Comparison of ENCODE assay signal across 1 cellular context in genomic region chr6:4021133-4021861, GRCh38.
TF ChIP-seq lines count a peak whose summit lies in the region.

No MANE protein-coding gene starts in this region.

TF ChIP-seq in HepG2, 621 proteins besides CTCF, POLR2A, EP300 and RAD21 (continued from another document and continues in another):
- TF ChIP-seq, protein P1, sequence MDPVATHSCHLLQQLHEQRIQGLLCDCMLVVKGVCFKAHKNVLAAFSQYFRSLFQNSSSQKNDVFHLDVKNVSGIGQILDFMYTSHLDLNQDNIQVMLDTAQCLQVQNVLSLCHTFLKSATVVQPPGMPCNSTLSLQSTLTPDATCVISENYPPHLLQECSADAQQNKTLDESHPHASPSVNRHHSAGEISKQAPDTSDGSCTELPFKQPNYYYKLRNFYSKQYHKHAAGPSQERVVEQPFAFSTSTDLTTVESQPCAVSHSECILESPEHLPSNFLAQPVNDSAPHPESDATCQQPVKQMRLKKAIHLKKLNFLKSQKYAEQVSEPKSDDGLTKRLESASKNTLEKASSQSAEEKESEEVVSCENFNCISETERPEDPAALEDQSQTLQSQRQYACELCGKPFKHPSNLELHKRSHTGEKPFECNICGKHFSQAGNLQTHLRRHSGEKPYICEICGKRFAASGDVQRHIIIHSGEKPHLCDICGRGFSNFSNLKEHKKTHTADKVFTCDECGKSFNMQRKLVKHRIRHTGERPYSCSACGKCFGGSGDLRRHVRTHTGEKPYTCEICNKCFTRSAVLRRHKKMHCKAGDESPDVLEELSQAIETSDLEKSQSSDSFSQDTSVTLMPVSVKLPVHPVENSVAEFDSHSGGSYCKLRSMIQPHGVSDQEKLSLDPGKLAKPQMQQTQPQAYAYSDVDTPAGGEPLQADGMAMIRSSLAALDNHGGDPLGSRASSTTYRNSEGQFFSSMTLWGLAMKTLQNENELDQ (CRISPR knock-in tag; IDR thresholded peaks at IDR 0.05; ENCODE audit: borderline replicate concordance): no peak
- TF ChIP-seq ZC3H13 (CRISPR knock-in tag; IDR thresholded peaks at IDR 0.05): peak; percentile 84
- TF ChIP-seq ZNF547 (CRISPR knock-in tag; IDR thresholded peaks at IDR 0.05): peak; percentile 87
- peak; percentile 95 for TF ChIP-seq GABPB1 (CRISPR knock-in tag; IDR thresholded peaks at IDR 0.05)
- no peak for TF ChIP-seq ZNF121 (CRISPR knock-in tag; IDR thresholded peaks at IDR 0.05)
- peak; percentile 6; the same call in 1 of the 2 replicates for TF ChIP-seq ZNF652 (CRISPR knock-in tag; IDR thresholded peaks at IDR 0.05; ENCODE audit: borderline replicate concordance, low read depth)
- TF ChIP-seq DNMT1 (CRISPR knock-in tag; IDR thresholded peaks at IDR 0.05): peak; percentile 69; the same call in 1 of the 2 replicates
- peak; percentile 58; the same call in 1 of the 2 replicates for TF ChIP-seq CBFB (CRISPR knock-in tag; IDR thresholded peaks at IDR 0.05)
- peak; percentile 93 for TF ChIP-seq ELF4 (CRISPR knock-in tag; IDR thresholded peaks at IDR 0.05; ENCODE audit: borderline replicate concordance)
- TF ChIP-seq, protein P2, sequence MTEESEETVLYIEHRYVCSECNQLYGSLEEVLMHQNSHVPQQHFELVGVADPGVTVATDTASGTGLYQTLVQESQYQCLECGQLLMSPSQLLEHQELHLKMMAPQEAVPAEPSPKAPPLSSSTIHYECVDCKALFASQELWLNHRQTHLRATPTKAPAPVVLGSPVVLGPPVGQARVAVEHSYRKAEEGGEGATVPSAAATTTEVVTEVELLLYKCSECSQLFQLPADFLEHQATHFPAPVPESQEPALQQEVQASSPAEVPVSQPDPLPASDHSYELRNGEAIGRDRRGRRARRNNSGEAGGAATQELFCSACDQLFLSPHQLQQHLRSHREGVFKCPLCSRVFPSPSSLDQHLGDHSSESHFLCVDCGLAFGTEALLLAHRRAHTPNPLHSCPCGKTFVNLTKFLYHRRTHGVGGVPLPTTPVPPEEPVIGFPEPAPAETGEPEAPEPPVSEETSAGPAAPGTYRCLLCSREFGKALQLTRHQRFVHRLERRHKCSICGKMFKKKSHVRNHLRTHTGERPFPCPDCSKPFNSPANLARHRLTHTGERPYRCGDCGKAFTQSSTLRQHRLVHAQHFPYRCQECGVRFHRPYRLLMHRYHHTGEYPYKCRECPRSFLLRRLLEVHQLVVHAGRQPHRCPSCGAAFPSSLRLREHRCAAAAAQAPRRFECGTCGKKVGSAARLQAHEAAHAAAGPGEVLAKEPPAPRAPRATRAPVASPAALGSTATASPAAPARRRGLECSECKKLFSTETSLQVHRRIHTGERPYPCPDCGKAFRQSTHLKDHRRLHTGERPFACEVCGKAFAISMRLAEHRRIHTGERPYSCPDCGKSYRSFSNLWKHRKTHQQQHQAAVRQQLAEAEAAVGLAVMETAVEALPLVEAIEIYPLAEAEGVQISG (CRISPR knock-in tag; IDR thresholded peaks at IDR 0.05): peak; percentile 89
- TF ChIP-seq SNRNP70 (IDR thresholded peaks at IDR 0.05; ENCODE audit: low read depth, low read length): no peak
- 0 out of 2 replicates have a peak, but pooled peaks have one; percentile 45 for TF ChIP-seq ZFP62 (CRISPR knock-in tag; IDR thresholded peaks at IDR 0.05)
- TF ChIP-seq ATF7-NPFF (CRISPR knock-in tag; IDR thresholded peaks at IDR 0.05; ENCODE audit: low read depth): peak; percentile 76
- peak; percentile 85; the same call in 1 of the 2 replicates for TF ChIP-seq RXRB (CRISPR knock-in tag; IDR thresholded peaks at IDR 0.05; ENCODE audit: borderline replicate concordance)
- TF ChIP-seq, protein P3, sequence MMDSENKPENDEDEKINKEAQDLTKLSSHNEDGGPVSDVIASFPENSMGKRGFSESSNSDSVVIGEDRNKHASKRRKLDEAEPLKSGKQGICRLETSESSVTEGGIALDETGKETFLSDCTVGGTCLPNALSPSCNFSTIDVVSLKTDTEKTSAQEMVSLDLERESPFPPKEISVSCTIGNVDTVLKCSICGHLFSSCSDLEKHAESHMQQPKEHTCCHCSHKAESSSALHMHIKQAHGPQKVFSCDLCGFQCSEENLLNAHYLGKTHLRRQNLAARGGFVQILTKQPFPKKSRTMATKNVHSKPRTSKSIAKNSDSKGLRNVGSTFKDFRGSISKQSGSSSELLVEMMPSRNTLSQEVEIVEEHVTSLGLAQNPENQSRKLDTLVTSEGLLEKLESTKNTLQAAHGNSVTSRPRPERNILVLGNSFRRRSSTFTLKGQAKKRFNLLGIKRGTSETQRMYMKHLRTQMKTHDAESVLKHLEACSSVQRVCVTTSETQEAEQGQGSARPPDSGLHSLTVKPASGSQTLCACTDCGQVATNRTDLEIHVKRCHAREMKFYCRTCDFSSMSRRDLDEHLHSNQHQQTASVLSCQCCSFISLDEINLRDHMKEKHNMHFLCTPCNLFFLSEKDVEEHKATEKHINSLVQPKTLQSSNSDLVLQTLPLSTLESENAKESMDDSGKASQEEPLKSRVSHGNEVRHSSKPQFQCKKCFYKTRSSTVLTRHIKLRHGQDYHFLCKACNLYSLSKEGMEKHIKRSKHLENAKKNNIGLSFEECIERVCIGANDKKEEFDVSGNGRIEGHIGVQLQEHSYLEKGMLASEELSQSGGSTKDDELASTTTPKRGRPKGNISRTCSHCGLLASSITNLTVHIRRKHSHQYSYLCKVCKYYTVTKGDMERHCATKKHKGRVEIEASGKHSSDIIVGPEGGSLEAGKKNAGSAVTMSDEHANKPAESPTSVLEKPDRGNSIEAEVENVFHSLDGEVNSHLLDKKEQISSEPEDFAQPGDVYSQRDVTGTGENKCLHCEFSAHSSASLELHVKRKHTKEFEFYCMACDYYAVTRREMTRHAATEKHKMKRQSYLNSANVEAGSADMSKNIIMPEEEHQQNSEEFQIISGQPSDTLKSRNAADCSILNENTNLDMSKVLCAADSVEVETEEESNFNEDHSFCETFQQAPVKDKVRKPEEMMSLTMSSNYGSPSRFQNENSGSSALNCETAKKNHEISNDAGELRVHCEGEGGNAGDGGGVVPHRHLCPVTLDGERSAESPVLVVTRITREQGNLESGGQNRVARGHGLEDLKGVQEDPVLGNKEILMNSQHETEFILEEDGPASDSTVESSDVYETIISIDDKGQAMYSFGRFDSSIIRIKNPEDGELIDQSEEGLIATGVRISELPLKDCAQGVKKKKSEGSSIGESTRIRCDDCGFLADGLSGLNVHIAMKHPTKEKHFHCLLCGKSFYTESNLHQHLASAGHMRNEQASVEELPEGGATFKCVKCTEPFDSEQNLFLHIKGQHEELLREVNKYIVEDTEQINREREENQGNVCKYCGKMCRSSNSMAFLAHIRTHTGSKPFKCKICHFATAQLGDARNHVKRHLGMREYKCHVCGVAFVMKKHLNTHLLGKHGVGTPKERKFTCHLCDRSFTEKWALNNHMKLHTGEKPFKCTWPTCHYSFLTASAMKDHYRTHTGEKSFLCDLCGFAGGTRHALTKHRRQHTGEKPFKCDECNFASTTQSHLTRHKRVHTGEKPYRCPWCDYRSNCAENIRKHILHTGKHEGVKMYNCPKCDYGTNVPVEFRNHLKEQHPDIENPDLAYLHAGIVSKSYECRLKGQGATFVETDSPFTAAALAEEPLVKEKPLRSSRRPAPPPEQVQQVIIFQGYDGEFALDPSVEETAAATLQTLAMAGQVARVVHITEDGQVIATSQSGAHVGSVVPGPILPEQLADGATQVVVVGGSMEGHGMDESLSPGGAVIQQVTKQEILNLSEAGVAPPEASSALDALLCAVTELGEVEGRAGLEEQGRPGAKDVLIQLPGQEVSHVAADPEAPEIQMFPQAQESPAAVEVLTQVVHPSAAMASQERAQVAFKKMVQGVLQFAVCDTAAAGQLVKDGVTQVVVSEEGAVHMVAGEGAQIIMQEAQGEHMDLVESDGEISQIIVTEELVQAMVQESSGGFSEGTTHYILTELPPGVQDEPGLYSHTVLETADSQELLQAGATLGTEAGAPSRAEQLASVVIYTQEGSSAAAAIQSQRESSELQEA (CRISPR knock-in tag; IDR thresholded peaks at IDR 0.05; ENCODE audit: not compliant biosample characterization): peak; percentile 92
- TF ChIP-seq SP140L (CRISPR knock-in tag; IDR thresholded peaks at IDR 0.05; ENCODE audit: borderline replicate concordance): no peak
- peak; percentile 78; the same call in 1 of the 2 replicates for TF ChIP-seq ZIK1 (CRISPR knock-in tag; IDR thresholded peaks at IDR 0.05; ENCODE audit: borderline replicate concordance, low read depth)
- TF ChIP-seq, protein P4, sequence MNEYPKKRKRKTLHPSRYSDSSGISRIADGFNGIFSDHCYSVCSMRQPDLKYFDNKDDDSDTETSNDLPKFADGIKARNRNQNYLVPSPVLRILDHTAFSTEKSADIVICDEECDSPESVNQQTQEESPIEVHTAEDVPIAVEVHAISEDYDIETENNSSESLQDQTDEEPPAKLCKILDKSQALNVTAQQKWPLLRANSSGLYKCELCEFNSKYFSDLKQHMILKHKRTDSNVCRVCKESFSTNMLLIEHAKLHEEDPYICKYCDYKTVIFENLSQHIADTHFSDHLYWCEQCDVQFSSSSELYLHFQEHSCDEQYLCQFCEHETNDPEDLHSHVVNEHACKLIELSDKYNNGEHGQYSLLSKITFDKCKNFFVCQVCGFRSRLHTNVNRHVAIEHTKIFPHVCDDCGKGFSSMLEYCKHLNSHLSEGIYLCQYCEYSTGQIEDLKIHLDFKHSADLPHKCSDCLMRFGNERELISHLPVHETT (CRISPR knock-in tag; conservative IDR thresholded peaks at IDR 0.05): peak; percentile 90
- no peak; the same call in 1 of the 2 replicates for TF ChIP-seq ZNF431 (CRISPR knock-in tag; IDR thresholded peaks at IDR 0.05; ENCODE audit: borderline replicate concordance, low read depth)
- TF ChIP-seq ZNF780A (CRISPR knock-in tag; IDR thresholded peaks at IDR 0.05): peak; percentile 83; the same call in 1 of the 2 replicates
- TF ChIP-seq, protein P5, sequence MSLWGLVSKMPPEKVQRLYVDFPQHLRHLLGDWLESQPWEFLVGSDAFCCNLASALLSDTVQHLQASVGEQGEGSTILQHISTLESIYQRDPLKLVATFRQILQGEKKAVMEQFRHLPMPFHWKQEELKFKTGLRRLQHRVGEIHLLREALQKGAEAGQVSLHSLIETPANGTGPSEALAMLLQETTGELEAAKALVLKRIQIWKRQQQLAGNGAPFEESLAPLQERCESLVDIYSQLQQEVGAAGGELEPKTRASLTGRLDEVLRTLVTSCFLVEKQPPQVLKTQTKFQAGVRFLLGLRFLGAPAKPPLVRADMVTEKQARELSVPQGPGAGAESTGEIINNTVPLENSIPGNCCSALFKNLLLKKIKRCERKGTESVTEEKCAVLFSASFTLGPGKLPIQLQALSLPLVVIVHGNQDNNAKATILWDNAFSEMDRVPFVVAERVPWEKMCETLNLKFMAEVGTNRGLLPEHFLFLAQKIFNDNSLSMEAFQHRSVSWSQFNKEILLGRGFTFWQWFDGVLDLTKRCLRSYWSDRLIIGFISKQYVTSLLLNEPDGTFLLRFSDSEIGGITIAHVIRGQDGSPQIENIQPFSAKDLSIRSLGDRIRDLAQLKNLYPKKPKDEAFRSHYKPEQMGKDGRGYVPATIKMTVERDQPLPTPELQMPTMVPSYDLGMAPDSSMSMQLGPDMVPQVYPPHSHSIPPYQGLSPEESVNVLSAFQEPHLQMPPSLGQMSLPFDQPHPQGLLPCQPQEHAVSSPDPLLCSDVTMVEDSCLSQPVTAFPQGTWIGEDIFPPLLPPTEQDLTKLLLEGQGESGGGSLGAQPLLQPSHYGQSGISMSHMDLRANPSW (CRISPR knock-in tag; IDR thresholded peaks at IDR 0.05; ENCODE audit: borderline replicate concordance): no peak
- TF ChIP-seq KDM1A (CRISPR knock-in tag; IDR thresholded peaks at IDR 0.05): no peak
- 0 out of 2 replicates have a peak, but pooled peaks have one; percentile 64 for TF ChIP-seq PLSCR1 (CRISPR knock-in tag; IDR thresholded peaks at IDR 0.05; ENCODE audit: borderline replicate concordance)
- TF ChIP-seq GATAD2A (CRISPR knock-in tag; IDR thresholded peaks at IDR 0.05): peak; percentile 67
- TF ChIP-seq ZGPAT (CRISPR knock-in tag; IDR thresholded peaks at IDR 0.05): peak; percentile 82; the same call in 1 of the 2 replicates
- TF ChIP-seq U2AF1 (optimal IDR thresholded peaks at IDR 0.05; ENCODE audit: low read depth, low read length): peak; percentile 19
- TF ChIP-seq SNAI1 (CRISPR knock-in tag; IDR thresholded peaks at IDR 0.05; ENCODE audit: borderline replicate concordance): no peak; the same call in 1 of the 2 replicates
- TF ChIP-seq, protein P6, sequence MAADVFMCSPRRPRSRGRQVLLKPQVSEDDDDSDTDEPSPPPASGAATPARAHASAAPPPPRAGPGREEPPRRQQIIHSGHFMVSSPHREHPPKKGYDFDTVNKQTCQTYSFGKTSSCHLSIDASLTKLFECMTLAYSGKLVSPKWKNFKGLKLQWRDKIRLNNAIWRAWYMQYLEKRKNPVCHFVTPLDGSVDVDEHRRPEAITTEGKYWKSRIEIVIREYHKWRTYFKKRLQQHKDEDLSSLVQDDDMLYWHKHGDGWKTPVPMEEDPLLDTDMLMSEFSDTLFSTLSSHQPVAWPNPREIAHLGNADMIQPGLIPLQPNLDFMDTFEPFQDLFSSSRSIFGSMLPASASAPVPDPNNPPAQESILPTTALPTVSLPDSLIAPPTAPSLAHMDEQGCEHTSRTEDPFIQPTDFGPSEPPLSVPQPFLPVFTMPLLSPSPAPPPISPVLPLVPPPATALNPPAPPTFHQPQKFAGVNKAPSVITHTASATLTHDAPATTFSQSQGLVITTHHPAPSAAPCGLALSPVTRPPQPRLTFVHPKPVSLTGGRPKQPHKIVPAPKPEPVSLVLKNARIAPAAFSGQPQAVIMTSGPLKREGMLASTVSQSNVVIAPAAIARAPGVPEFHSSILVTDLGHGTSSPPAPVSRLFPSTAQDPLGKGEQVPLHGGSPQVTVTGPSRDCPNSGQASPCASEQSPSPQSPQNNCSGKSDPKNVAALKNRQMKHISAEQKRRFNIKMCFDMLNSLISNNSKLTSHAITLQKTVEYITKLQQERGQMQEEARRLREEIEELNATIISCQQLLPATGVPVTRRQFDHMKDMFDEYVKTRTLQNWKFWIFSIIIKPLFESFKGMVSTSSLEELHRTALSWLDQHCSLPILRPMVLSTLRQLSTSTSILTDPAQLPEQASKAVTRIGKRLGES (CRISPR knock-in tag; IDR thresholded peaks at IDR 0.05; ENCODE audit: borderline replicate concordance): 0 out of 2 replicates have a peak, but pooled peaks have one; percentile 28
- TF ChIP-seq ATRX (CRISPR knock-in tag; IDR thresholded peaks at IDR 0.05; ENCODE audit: borderline replicate concordance): no peak
- peak; percentile 96 for TF ChIP-seq ELF3 (CRISPR knock-in tag; IDR thresholded peaks at IDR 0.05)
- TF ChIP-seq RFX3 (CRISPR knock-in tag; IDR thresholded peaks at IDR 0.05): no peak
- TF ChIP-seq ZNF589 (CRISPR knock-in tag; conservative IDR thresholded peaks at IDR 0.05): peak; percentile 84; the same call in 1 of the 2 replicates
